26 cellular contexts compared by ENCODE assay signal in the genomic region with DNA sequence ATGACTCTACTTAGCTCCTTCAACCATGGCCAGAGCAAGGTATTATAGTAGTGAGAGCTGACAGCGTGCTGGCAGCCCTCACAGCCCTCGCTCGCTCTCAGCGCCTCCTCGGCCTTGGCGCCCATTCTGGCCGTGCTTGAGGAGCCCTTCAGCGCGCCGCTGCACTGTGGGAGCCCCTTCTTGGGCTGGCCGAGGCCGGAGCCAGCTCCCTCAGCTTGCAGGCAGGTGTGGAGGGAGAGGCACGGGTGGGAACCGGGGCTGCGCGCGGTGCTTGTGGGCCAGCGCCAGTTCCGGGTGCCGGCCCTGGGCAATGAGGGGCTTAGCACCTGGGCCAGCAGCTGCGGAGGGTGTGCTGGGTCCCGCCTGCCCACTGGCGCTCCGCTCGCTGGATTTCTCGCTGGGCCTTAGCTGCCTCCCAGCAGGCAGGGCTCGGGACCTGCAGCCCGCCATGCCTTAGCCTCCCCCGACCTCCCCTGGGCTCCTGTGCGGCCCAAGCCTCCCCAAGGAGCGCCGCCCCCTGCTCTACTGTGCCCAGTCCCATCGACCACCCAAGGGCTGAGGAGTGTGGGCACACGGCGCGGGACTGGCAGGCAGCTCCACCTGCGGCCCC.
"Had no signal": no experiment of that assay in that cellular context is flagged by ENCODE, and none has a peak within 500 bp of the region (broad histone marks: within the 10 kb centered on the region; RNA-seq: fewer than 3 reads in every experiment).

No MANE protein-coding gene starts in this region.

- H3K27me3 ChIP-seq: ovary, right lobe of liver, uterus had no signal

- H3K27ac Mint-ChIP-seq: natural killer cell; nephron; neural progenitor cell; progenitor cell of endocrine pancreas; stimulated activated effector memory CD8-positive, alpha-beta T cell treated with anti-CD3 and anti-CD28 coated beads, Interleukin-12 subunit alpha, Interleukin-12 subunit beta, amount 100 ng/mL, for 72 hours; stimulated activated naive B cell treated with anti-CD40 and anti-IgM and Interleukin-4, amounts not matched to agents 10 μg/mL and 1 μg/mL and 100 μg/mL, for 72 hours; stimulated activated naive CD8-positive, alpha-beta T cell treated with anti-CD3 and anti-CD28 coated beads, Interleukin-15, Interleukin-2, amounts not matched to agents 100 ng/mL and 50 ng/mL, for 24 hours; type B pancreatic cell had no signal

- H3K9me3 ChIP-seq: ovary, psoas muscle, right lobe of liver, sigmoid colon, transverse colon, upper lobe of right lung, uterus had no signal

- H3K36me3 ChIP-seq: neural progenitor cell, ovary, right lobe of liver, sigmoid colon, stomach, tibial artery, transverse colon, upper lobe of right lung, uterus had no signal

- DNase-seq: natural killer cell; occipital lobe; ovary; psoas muscle; right lobe of liver; sigmoid colon; small intestine; stimulated activated CD4-positive, alpha-beta T cell treated with anti-CD3 and anti-CD28 coated beads, Interleukin-15, amount 100 ng/mL, for 24 hours; stimulated activated CD4-positive, alpha-beta T cell treated with anti-CD3 and anti-CD28 coated beads, Interleukin-2, amount 100 ng/mL, for 24 hours; stimulated activated CD4-positive, alpha-beta T cell treated with anti-CD3 and anti-CD28 coated beads, Interleukin-2, amount 100 ng/mL, for 48 hours; stimulated activated CD4-positive, alpha-beta T cell treated with anti-CD3 and anti-CD28 coated beads, Interleukin-4, amount 100 ng/mL, for 24 hours; stimulated activated naive B cell treated with anti-CD40 and anti-IgM and Interleukin-4, amounts not matched to agents 10 μg/mL and 1 μg/mL and 100 μg/mL, for 72 hours; stimulated activated naive CD4-positive, alpha-beta T cell treated with Interleukin-2 at 50 U/mL for 16 hours; stomach; tibial artery; transverse colon; upper lobe of right lung; uterus had no signal

- H3K4me3 Mint-ChIP-seq: natural killer cell; nephron; neural progenitor cell; stimulated activated effector memory CD8-positive, alpha-beta T cell treated with anti-CD3 and anti-CD28 coated beads, Interleukin-12 subunit alpha, Interleukin-12 subunit beta, amount 100 ng/mL, for 72 hours; stimulated activated naive B cell treated with anti-CD40 and anti-IgM and Interleukin-4, amounts not matched to agents 10 μg/mL and 1 μg/mL and 100 μg/mL, for 72 hours; stimulated activated naive CD8-positive, alpha-beta T cell treated with anti-CD3 and anti-CD28 coated beads, Interleukin-15, Interleukin-2, amounts not matched to agents 100 ng/mL and 50 ng/mL, for 24 hours; type B pancreatic cell had no signal

- H3K4me3 ChIP-seq: neural progenitor cell, ovary, psoas muscle, right lobe of liver, sigmoid colon, stomach, tibial artery, transverse colon, upper lobe of right lung, uterus had no signal

- H3K4me1 ChIP-seq: neural progenitor cell, parathyroid adenoma, psoas muscle, right lobe of liver, sigmoid colon, tibial artery, transverse colon, upper lobe of right lung, uterus had no signal

- H3K4me1 Mint-ChIP-seq: natural killer cell; nephron; stimulated activated effector memory CD8-positive, alpha-beta T cell treated with anti-CD3 and anti-CD28 coated beads, Interleukin-12 subunit alpha, Interleukin-12 subunit beta, amount 100 ng/mL, for 72 hours; stimulated activated naive B cell treated with anti-CD40 and anti-IgM and Interleukin-4, amounts not matched to agents 10 μg/mL and 1 μg/mL and 100 μg/mL, for 72 hours had no signal

- H3K36me3 Mint-ChIP-seq: natural killer cell; neural progenitor cell; stimulated activated effector memory CD8-positive, alpha-beta T cell treated with anti-CD3 and anti-CD28 coated beads, Interleukin-12 subunit alpha, Interleukin-12 subunit beta, amount 100 ng/mL, for 72 hours; stimulated activated naive B cell treated with anti-CD40 and anti-IgM and Interleukin-4, amounts not matched to agents 10 μg/mL and 1 μg/mL and 100 μg/mL, for 72 hours; type B pancreatic cell had no signal

- H3K9ac ChIP-seq: neural progenitor cell, parathyroid adenoma had no signal

- H3K9me3 Mint-ChIP-seq: neural progenitor cell; stimulated activated effector memory CD8-positive, alpha-beta T cell treated with anti-CD3 and anti-CD28 coated beads, Interleukin-12 subunit alpha, Interleukin-12 subunit beta, amount 100 ng/mL, for 72 hours had no signal

- H3K27ac ChIP-seq: neural progenitor cell, ovary, parathyroid adenoma, psoas muscle, right lobe of liver, sigmoid colon, stomach, tibial artery, transverse colon, upper lobe of right lung, uterus had no signal

- FAIRE-seq: small intestine had no signal

- ATAC-seq: natural killer cell; psoas muscle; right cardiac atrium; right lobe of liver; stimulated activated naive B cell treated with anti-CD40 and anti-IgM and Interleukin-4, amounts not matched to agents 10 μg/mL and 1 μg/mL and 100 μg/mL, for 72 hours; upper lobe of right lung had no signal
